1 cellular context compared by ENCODE assay signal in genomic region chr10:7303067-7303629, GRCh38.
TF ChIP-seq lines count a peak whose summit lies in the region.

No MANE protein-coding gene starts in this region.

TF ChIP-seq in WTC11, 78 proteins besides CTCF, POLR2A, EP300 and RAD21 (continued from another document):
- TF ChIP-seq ZNF425 (CRISPR knock-in tag; conservative IDR thresholded peaks at IDR 0.05), result no peak
- TF ChIP-seq ATF2 (CRISPR knock-in tag; IDR thresholded peaks at IDR 0.05; ENCODE audit: borderline replicate concordance, low read depth), result no peak
- TF ChIP-seq CBFB (CRISPR knock-in tag; IDR thresholded peaks at IDR 0.05; ENCODE audit: low read depth), result no peak
- no peak for TF ChIP-seq ESRRA (CRISPR knock-in tag; IDR thresholded peaks at IDR 0.05; ENCODE audit: borderline replicate concordance)
- TF ChIP-seq MYBL2 (CRISPR knock-in tag; IDR thresholded peaks at IDR 0.05), result no peak
- TF ChIP-seq TEAD1 (CRISPR knock-in tag; IDR thresholded peaks at IDR 0.05), result no peak
- TF ChIP-seq SOX15 (CRISPR knock-in tag; IDR thresholded peaks at IDR 0.05), result no peak
- TF ChIP-seq ZNF281 (CRISPR knock-in tag; IDR thresholded peaks at IDR 0.05), result no peak
- no peak for TF ChIP-seq TP53 (CRISPR knock-in tag; IDR thresholded peaks at IDR 0.05)
- no peak for TF ChIP-seq ZNF263 (CRISPR knock-in tag; IDR thresholded peaks at IDR 0.05; ENCODE audit: low read depth)
